Comparison of ENCODE assay signal across 9 cellular contexts in the genomic region with DNA sequence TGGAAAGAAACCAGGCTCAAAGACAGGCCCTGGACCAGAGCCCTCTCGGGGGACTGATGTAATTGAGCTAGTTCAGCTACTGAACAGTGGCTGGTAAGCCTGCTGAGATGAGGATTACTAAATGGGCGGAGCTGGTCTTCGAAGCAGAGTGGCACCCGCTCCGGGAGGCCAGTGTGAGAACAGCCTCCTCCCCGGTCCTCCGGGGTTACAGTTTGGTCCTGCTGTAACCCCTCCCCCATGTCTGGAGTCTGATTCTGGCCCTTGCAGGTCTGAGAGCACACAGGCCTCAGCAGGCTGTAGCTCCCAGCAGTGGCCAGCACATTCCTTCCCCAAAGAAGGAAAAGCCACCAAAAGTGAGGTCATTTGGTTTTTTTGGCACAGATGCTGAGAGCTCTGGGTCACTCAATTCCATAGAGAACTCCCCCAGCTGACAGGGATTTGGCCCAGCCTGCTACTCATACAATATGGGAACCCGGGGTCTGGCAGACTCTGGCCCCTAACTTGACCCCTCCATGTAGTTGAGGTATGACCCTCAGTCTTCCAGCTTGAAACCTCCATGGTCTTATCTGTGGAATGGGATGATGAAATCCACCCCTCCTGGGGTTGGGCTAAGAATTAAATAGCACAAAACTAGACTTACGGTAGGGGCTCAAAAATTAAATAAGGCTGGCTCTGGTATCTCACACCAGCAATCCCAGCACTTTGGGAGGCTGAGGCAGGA. TPM values are rescaled to one million over a fixed set of nuclear protein-coding genes. Genes with fewer than 3 reads are reported as not detected.
DNase-seq lines count a peak whose midpoint lies in the region; ATAC-seq and TF ChIP-seq lines count a peak whose summit lies in the region.
"Had no signal": no experiment of that assay in that cellular context is flagged by ENCODE, and none has a peak within 500 bp of the region (broad histone marks: within the 10 kb centered on the region; RNA-seq: fewer than 3 reads in every experiment).

No MANE protein-coding gene starts in this region.

- no peak for ATAC-seq in lung (ENCODE audit: insufficient read depth, low FRiP score)
- peak; percentile 61 for ATAC-seq in upper lobe of right lung
- ATAC-seq in natural killer cell treated with Interleukin-12 subunit alpha and Interleukin-12 subunit beta and Interleukin-15 and Interleukin-18, amount 100 ng/mL, for 72 hours: no peak
- no peak for ATAC-seq in GM21447 (IDR thresholded peaks at IDR 0.05; ENCODE audit: unreplicated experiment)

- H3K27ac ChIP-seq in lung (ENCODE audit: low read depth in 1 of 2, low read length in 1 of 2) (peak overlapping the region; percentile 41 to 68), upper lobe of right lung (peak overlapping the region; percentile 70)

- TF ChIP-seq CTCF in chondrocyte (IDR thresholded peaks at IDR 0.05): no peak
- no peak for TF ChIP-seq CTCF in lung (IDR thresholded peaks at IDR 0.05; ENCODE audit: control extremely low read depth, extremely low read depth)
- no peak for TF ChIP-seq CTCF in upper lobe of right lung (IDR thresholded peaks at IDR 0.05)

- no peak overlapping the region for H3K4me3 Mint-ChIP-seq in activated naive CD4-positive, alpha-beta T cell treated with anti-CD3 and anti-CD28 coated beads, Interleukin-2, amount 50 U/mL, for 24 hours
- peak overlapping the region; percentile 50 for H3K4me3 Mint-ChIP-seq in chondrocyte (ENCODE audit: unreplicated experiment)
- H3K4me3 Mint-ChIP-seq in natural killer cell treated with Interleukin-12 subunit alpha and Interleukin-12 subunit beta and Interleukin-15 and Interleukin-18, amount 100 ng/mL, for 72 hours: no peak overlapping the region
- H3K4me3 Mint-ChIP-seq in activated naive CD4-positive, alpha-beta T cell treated with anti-CD3 and anti-CD28 coated beads, Interleukin-2, amount 10 ng/mL, durations not matched to agents 7 days and 5 days: no peak overlapping the region

- no peak for DNase-seq in activated naive CD4-positive, alpha-beta T cell treated with Interleukin-2 at 50 U/mL for 16 hours
- peak; percentile 98 for DNase-seq in chondrocyte (ENCODE audit: low spot score)
- DNase-seq in lung (ENCODE audit: low spot score): no peak
- DNase-seq in upper lobe of right lung: no peak
- DNase-seq in natural killer cell treated with Interleukin-12 subunit alpha and Interleukin-12 subunit beta and Interleukin-15 and Interleukin-18, amount 100 ng/mL, for 72 hours (ENCODE audit: low spot score): no peak
- DNase-seq in activated naive CD4-positive, alpha-beta T cell treated with anti-CD3 and anti-CD28 coated beads, Interleukin-2, amount 10 ng/mL, durations not matched to agents 7 days and 5 days: no peak
- DNase-seq: DND-41 had no signal

- no peaks in the 10 kb centered on the region for H3K9me3 Mint-ChIP-seq in activated naive CD4-positive, alpha-beta T cell treated with anti-CD3 and anti-CD28 coated beads, Interleukin-2, amount 50 U/mL, for 24 hours
- no peaks in the 10 kb centered on the region for H3K9me3 Mint-ChIP-seq in chondrocyte (ENCODE audit: low read depth)
- H3K9me3 Mint-ChIP-seq in natural killer cell treated with Interleukin-12 subunit alpha and Interleukin-12 subunit beta and Interleukin-15 and Interleukin-18, amount 100 ng/mL, for 72 hours: no peaks in the 10 kb centered on the region
- H3K9me3 Mint-ChIP-seq in activated naive CD4-positive, alpha-beta T cell treated with anti-CD3 and anti-CD28 coated beads, Interleukin-2, amount 10 ng/mL, durations not matched to agents 7 days and 5 days: no peaks in the 10 kb centered on the region

- H3K4me1 ChIP-seq in lung (ENCODE audit: control insufficient read depth in 2 of 2, insufficient read depth in 2 of 2, low read length in 2 of 2) (peaks cover 43 to 51% of the 10 kb centered on the region in 2 donors), upper lobe of right lung (peaks cover 68% of the 10 kb centered on the region)

- peak overlapping the region; percentile 92 for H3K27ac Mint-ChIP-seq in activated naive CD4-positive, alpha-beta T cell treated with anti-CD3 and anti-CD28 coated beads, Interleukin-2, amount 50 U/mL, for 24 hours
- H3K27ac Mint-ChIP-seq in chondrocyte (ENCODE audit: unreplicated experiment): peak overlapping the region; percentile 96
- no peak overlapping the region for H3K27ac Mint-ChIP-seq in natural killer cell treated with Interleukin-12 subunit alpha and Interleukin-12 subunit beta and Interleukin-15 and Interleukin-18, amount 100 ng/mL, for 72 hours
- H3K27ac Mint-ChIP-seq in activated naive CD4-positive, alpha-beta T cell treated with anti-CD3 and anti-CD28 coated beads, Interleukin-2, amount 10 ng/mL, durations not matched to agents 7 days and 5 days: no peak overlapping the region

- 62 to 72% methylated on average over 9 of the region's 9 CpGs for WGBS in lung, 2 donors

- no peaks in the 10 kb centered on the region for H3K27me3 ChIP-seq in lung (ENCODE audit: control insufficient read depth, insufficient read depth)
- no peaks in the 10 kb centered on the region for H3K27me3 ChIP-seq in upper lobe of right lung

- H3K4me3 ChIP-seq in lung (no peak overlapping the region), upper lobe of right lung (no peak overlapping the region)

- peaks cover 91% of the 10 kb centered on the region for H3K4me1 Mint-ChIP-seq in activated naive CD4-positive, alpha-beta T cell treated with anti-CD3 and anti-CD28 coated beads, Interleukin-2, amount 50 U/mL, for 24 hours
- peaks cover 100% of the 10 kb centered on the region for H3K4me1 Mint-ChIP-seq in chondrocyte (ENCODE audit: low read depth)
- no peaks in the 10 kb centered on the region for H3K4me1 Mint-ChIP-seq in natural killer cell treated with Interleukin-12 subunit alpha and Interleukin-12 subunit beta and Interleukin-15 and Interleukin-18, amount 100 ng/mL, for 72 hours (ENCODE audit: low read depth in 2 of 2)
- H3K4me1 Mint-ChIP-seq in activated naive CD4-positive, alpha-beta T cell treated with anti-CD3 and anti-CD28 coated beads, Interleukin-2, amount 10 ng/mL, durations not matched to agents 7 days and 5 days: peaks cover 37% of the 10 kb centered on the region

- H3K9me3 ChIP-seq in lung (ENCODE audit: control insufficient read depth in 2 of 2, insufficient read depth in 1 of 2, low read length in 1 of 2): no peaks in the 10 kb centered on the region
- H3K9me3 ChIP-seq in upper lobe of right lung: no peaks in the 10 kb centered on the region

- H3K36me3 ChIP-seq in lung (ENCODE audit: control insufficient read depth in 2 of 2, insufficient read depth in 2 of 2, low read length in 2 of 2): no peaks in the 10 kb centered on the region
- H3K36me3 ChIP-seq in upper lobe of right lung: no peaks in the 10 kb centered on the region

- intact Hi-C loops in upper lobe of right lung (cut with DNase I): no loop called here

- no peaks in the 10 kb centered on the region for H3K27me3 Mint-ChIP-seq in activated naive CD4-positive, alpha-beta T cell treated with anti-CD3 and anti-CD28 coated beads, Interleukin-2, amount 50 U/mL, for 24 hours
- no peaks in the 10 kb centered on the region for H3K27me3 Mint-ChIP-seq in chondrocyte (ENCODE audit: low read depth)
- H3K27me3 Mint-ChIP-seq in natural killer cell treated with Interleukin-12 subunit alpha and Interleukin-12 subunit beta and Interleukin-15 and Interleukin-18, amount 100 ng/mL, for 72 hours: no peaks in the 10 kb centered on the region
- no peaks in the 10 kb centered on the region for H3K27me3 Mint-ChIP-seq in activated naive CD4-positive, alpha-beta T cell treated with anti-CD3 and anti-CD28 coated beads, Interleukin-2, amount 10 ng/mL, durations not matched to agents 7 days and 5 days

- H3K36me3 Mint-ChIP-seq in activated naive CD4-positive, alpha-beta T cell treated with anti-CD3 and anti-CD28 coated beads, Interleukin-2, amount 50 U/mL, for 24 hours: no peaks in the 10 kb centered on the region
- peaks cover 18% of the 10 kb centered on the region for H3K36me3 Mint-ChIP-seq in chondrocyte (ENCODE audit: low read depth)
- H3K36me3 Mint-ChIP-seq in natural killer cell treated with Interleukin-12 subunit alpha and Interleukin-12 subunit beta and Interleukin-15 and Interleukin-18, amount 100 ng/mL, for 72 hours: no peaks in the 10 kb centered on the region
- peaks cover 1% of the 10 kb centered on the region for H3K36me3 Mint-ChIP-seq in activated naive CD4-positive, alpha-beta T cell treated with anti-CD3 and anti-CD28 coated beads, Interleukin-2, amount 10 ng/mL, durations not matched to agents 7 days and 5 days

- CTCF ChIA-PET in activated naive CD4-positive, alpha-beta T cell treated with anti-CD3 and anti-CD28 coated beads, Interleukin-2, amount 10 ng/mL, durations not matched to agents 7 days and 5 days (lab: Charles Lee): interaction anchor here (0.6 to 1.9 kb wide), 6 partner anchors 9 to 864 kb away, joined by 3 to 7 read pairs (median 3); no protein-coding TSS in a partner anchor

RNA-seq across cellular contexts. Expression of gene ACTN1, which starts 39.0 kb away (rescaled TPM):
- total RNA-seq in chondrocyte (808 to 1,105 TPM (median 1,102 TPM) in 3 replicates), lung (100 to 1,000 TPM; 117 to 168 TPM), upper lobe of right lung (177 TPM)
- 100 to 1,000 TPM in 1 of 2 donors, 10 to 100 TPM in 1; 40.9 to 116 TPM for polyA plus RNA-seq in lung
- total RNA-seq in natural killer cell treated with Interleukin-12 subunit alpha and Interleukin-12 subunit beta and Interleukin-15 and Interleukin-18, amount 100 ng/mL, for 72 hours: 100 to 1,000 TPM in 1 of 2 donors, 10 to 100 TPM in 1; 40.1 to 124 TPM

Comparison
In these comparisons a context has a peak if more than half of its experiments do, and no peak if none do; other contexts are left out.
1. H3K27ac Mint-ChIP-seq: peak in activated naive CD4-positive, alpha-beta T cell treated with anti-CD3 and anti-CD28 coated beads, Interleukin-2, amount 50 U/mL, for 24 hours (single experiment) and chondrocyte (single experiment); none in natural killer cell treated with Interleukin-12 subunit alpha and Interleukin-12 subunit beta and Interleukin-15 and Interleukin-18, amount 100 ng/mL, for 72 hours (0 of 2) and activated naive CD4-positive, alpha-beta T cell treated with anti-CD3 and anti-CD28 coated beads, Interleukin-2, amount 10 ng/mL, durations not matched to agents 7 days and 5 days (single experiment).